Comparison of ENCODE assay signal across 19 cellular contexts in the genomic region with DNA sequence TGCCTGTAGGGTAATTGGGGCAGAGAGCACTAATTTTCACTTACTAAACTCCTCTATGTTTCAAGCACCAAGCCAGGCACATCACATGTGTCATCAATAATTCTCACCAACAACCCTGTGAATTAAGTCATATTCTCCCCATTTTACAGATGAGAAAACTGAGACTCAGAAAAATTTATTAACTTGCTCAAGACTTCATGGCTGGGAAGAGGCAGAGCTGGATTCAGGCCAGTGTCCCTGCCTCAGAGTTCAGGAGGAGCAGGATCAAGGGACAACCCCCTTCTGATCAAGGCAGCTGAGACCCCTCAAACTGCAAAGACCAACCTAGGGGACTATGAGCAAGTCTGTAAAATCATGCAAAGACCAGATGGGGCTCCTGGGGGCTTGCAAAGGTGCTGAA. TPM values are rescaled to one million over a fixed set of nuclear protein-coding genes. Genes with fewer than 3 reads are reported as not detected.
DNase-seq lines count a peak whose midpoint lies in the region; ATAC-seq and TF ChIP-seq lines count a peak whose summit lies in the region.
"Had no signal": no experiment of that assay in that cellular context is flagged by ENCODE, and none has a peak within 500 bp of the region (broad histone marks: within the 10 kb centered on the region; RNA-seq: fewer than 3 reads in every experiment).

No MANE protein-coding gene starts in this region.

- no peaks in the 10 kb centered on the region for H3K36me3 Mint-ChIP-seq in activated T-cell treated with anti-CD3 and anti-CD28 coated beads, Interleukin-2, amount 50 U/mL, for 24 hours (ENCODE audit: low read depth)

- peaks cover 19% of the 10 kb centered on the region for H3K9me3 Mint-ChIP-seq in activated T-cell treated with anti-CD3 and anti-CD28 coated beads, Interleukin-2, amount 50 U/mL, for 24 hours

- peaks cover 0 to 43% (median 18%) of the 10 kb centered on the region in 12 donors for H3K4me1 ChIP-seq in heart left ventricle
- H3K4me1 ChIP-seq in colonic mucosa: peaks cover 14% of the 10 kb centered on the region
- peaks cover 21% of the 10 kb centered on the region for H3K4me1 ChIP-seq in psoas muscle
- H3K4me1 ChIP-seq in body of pancreas: no peaks in the 10 kb centered on the region
- H3K4me1 ChIP-seq: BE2C had no signal

- TF ChIP-seq CTCF in heart left ventricle (IDR thresholded peaks at IDR 0.05) (no peak), HL-60 (IDR thresholded peaks at IDR 0.05; ENCODE audit: insufficient read depth, low read length) (no peak), colonic mucosa (IDR thresholded peaks at IDR 0.05) (no peak), psoas muscle (IDR thresholded peaks at IDR 0.05) (no peak), body of pancreas (IDR thresholded peaks at IDR 0.05) (no peak)

- no peak overlapping the region for H3K4me3 Mint-ChIP-seq in activated T-cell treated with anti-CD3 and anti-CD28 coated beads, Interleukin-2, amount 50 U/mL, for 24 hours
- H3K4me3 Mint-ChIP-seq: CD8-positive, alpha-beta memory T cell had no signal

- H3K9ac ChIP-seq in colonic mucosa (ENCODE audit: low read depth in 2 of 2, low read length in 2 of 2): peak overlapping the region in 1 of 2 donors; percentile 43

- peaks cover 5% of the 10 kb centered on the region for H3K27me3 Mint-ChIP-seq in activated T-cell treated with anti-CD3 and anti-CD28 coated beads, Interleukin-2, amount 50 U/mL, for 24 hours

- H3K36me3 ChIP-seq in heart left ventricle (no peaks in the 10 kb centered on the region), colonic mucosa (no peaks in the 10 kb centered on the region), psoas muscle (ENCODE audit: insufficient read depth in 1 of 2, low read depth in 1 of 2) (no peaks in the 10 kb centered on the region), body of pancreas (replicated peaks in 1 of 2; ENCODE audit: insufficient read depth in 1 of 2, low read depth in 2 of 2) (no peaks in the 10 kb centered on the region)
- H3K36me3 ChIP-seq: BE2C had no signal

- TF ChIP-seq POLR2A in heart left ventricle (IDR thresholded peaks at IDR 0.05) (no peak), body of pancreas (IDR thresholded peaks at IDR 0.05) (no peak)

- no peak overlapping the region for H3K27ac Mint-ChIP-seq in activated T-cell treated with anti-CD3 and anti-CD28 coated beads, Interleukin-2, amount 50 U/mL, for 24 hours

- H3K27ac ChIP-seq in heart left ventricle: peak overlapping the region in 10 of 12 donors; percentile 61 to 85 (median 70)
- peak overlapping the region; percentile 6; the same call in 1 of the 2 replicates for H3K27ac ChIP-seq in HL-60 (replicated peaks)
- H3K27ac ChIP-seq in colonic mucosa: peak overlapping the region; percentile 64
- peak overlapping the region; percentile 75 for H3K27ac ChIP-seq in psoas muscle
- H3K27ac ChIP-seq in body of pancreas: no peak overlapping the region

- intact Hi-C loops in heart left ventricle (cut with DNase I) (no loop called here), Right ventricle myocardium inferior (cut with DNase I) (no loop called here), colonic mucosa (cut with DNase I) (no loop called here), psoas muscle (cut with DNase I) (no loop called here), body of pancreas (cut with DNase I) (no loop called here)

- ATAC-seq in heart left ventricle: no peak
- ATAC-seq in Right ventricle myocardium inferior: no peak
- ATAC-seq in psoas muscle: peak in 2 of 4 donors; percentile 6 to 16
- no peak for ATAC-seq in body of pancreas
- ATAC-seq: Panc1 had no signal

- DNase-seq in heart left ventricle (no peak), Right ventricle myocardium inferior (ENCODE audit: missing footprints) (no peak), HL-60 (ENCODE audit: low read depth in 1 of 2, low spot score in 1 of 2) (no peak), colonic mucosa (no peak), psoas muscle (peak in 1 of 2 donors; percentile 16), AG20443 (ENCODE audit: low spot score) (no peak), body of pancreas (no peak)
- DNase-seq in activated T-cell treated with anti-CD3 and anti-CD28 coated beads, Interleukin-2, amount 50 U/mL, for 24 hours: no peak
- DNase-seq: BE2C; CD8-positive, alpha-beta memory T cell; EL; GOT3; NCI-H1417 treated with DMSO at 0.1 percent for 48 hours; NCI-H187 treated with DMSO at 0.1 percent for 48 hours; NCI-H226; NCI-H524 treated with DMSO at 0.1 percent for 48 hours had no signal

- no peak overlapping the region for H3K4me3 ChIP-seq in heart left ventricle
- H3K4me3 ChIP-seq in HL-60 (replicated peaks; ENCODE audit: insufficient read depth, low read length): no peak overlapping the region
- H3K4me3 ChIP-seq in colonic mucosa: no peak overlapping the region
- H3K4me3 ChIP-seq in psoas muscle: no peak overlapping the region
- no peak overlapping the region for H3K4me3 ChIP-seq in body of pancreas

- H3K27me3 ChIP-seq in heart left ventricle (no peaks in the 10 kb centered on the region), HL-60 (ENCODE audit: insufficient read depth, poor library complexity, severe bottlenecking) (no peaks in the 10 kb centered on the region), colonic mucosa (no peaks in the 10 kb centered on the region), psoas muscle (ENCODE audit: insufficient read depth in 3 of 3, low read length in 2 of 3) (no peaks in the 10 kb centered on the region), body of pancreas (no peaks in the 10 kb centered on the region)

- no peaks in the 10 kb centered on the region for H3K4me1 Mint-ChIP-seq in activated T-cell treated with anti-CD3 and anti-CD28 coated beads, Interleukin-2, amount 50 U/mL, for 24 hours (ENCODE audit: low read depth)

- peaks cover 0 to 12% (median 0%) of the 10 kb centered on the region in 12 donors for H3K9me3 ChIP-seq in heart left ventricle
- no peaks in the 10 kb centered on the region for H3K9me3 ChIP-seq in colonic mucosa
- no peaks in the 10 kb centered on the region for H3K9me3 ChIP-seq in psoas muscle
- H3K9me3 ChIP-seq in body of pancreas: no peaks in the 10 kb centered on the region

RNA-seq across cellular contexts. Expression of a gene that starts 2.1 kb away (rescaled TPM):
- total RNA-seq in heart left ventricle: under 1 TPM in 1 of 9 donors, not detected in 8; 0.21 TPM
- not detected for polyA plus RNA-seq in heart left ventricle
- not detected for total RNA-seq in Right ventricle myocardium inferior
- total RNA-seq in colonic mucosa: not detected
- total RNA-seq in psoas muscle: under 1 TPM in 1 of 4 donors, not detected in 3; 0.09 TPM
- polyA plus RNA-seq in psoas muscle: not detected
- total RNA-seq in body of pancreas: not detected
- total RNA-seq: A172, SK-MEL-5 had no signal

RNA-seq across cellular contexts. Expression of a gene that starts 7.8 kb away (rescaled TPM):
- total RNA-seq in heart left ventricle: under 1 TPM in 3 of 9 donors, not detected in 6; 0.13 to 0.39 (median 0.32) TPM
- polyA plus RNA-seq in heart left ventricle: under 1 TPM in 1 of 2 donors, not detected in 1; 0.26 TPM
- not detected for total RNA-seq in Right ventricle myocardium inferior
- 100 to 1,000 TPM; 309 to 344 TPM for total RNA-seq in colonic mucosa
- under 1 TPM in 1 of 4 donors, not detected in 3; 0.47 TPM for total RNA-seq in psoas muscle
- polyA plus RNA-seq in psoas muscle: under 1 TPM in 1 of 3 donors, not detected in 2; 0.12 TPM
- total RNA-seq in body of pancreas: 1 to 10 TPM in 1 of 2 donors, not detected in 1; 6.5 TPM
- total RNA-seq: A172; CD8-positive, alpha-beta memory T cell; SK-MEL-5 had no signal
- polyA plus RNA-seq: CD8-positive, alpha-beta memory T cell had no signal

Comparison
In these comparisons a context has a peak if more than half of its experiments do, and no peak if none do; other contexts are left out.
1. H3K27ac ChIP-seq: peak in heart left ventricle (10 of 12), HL-60 (single experiment), colonic mucosa (single experiment) and psoas muscle (single experiment); none in body of pancreas (0 of 4).
2. RNA of a gene that starts 7.8 kb away (total RNA-seq): 309 to 344 TPM in colonic mucosa; 6.5 TPM in body of pancreas, 0.13 to 0.39 TPM in heart left ventricle, 0.47 TPM in psoas muscle and not detected in Right ventricle myocardium inferior (single experiment); every median in the first group is over 10 times any median in the second.